Comparison of ENCODE assay signal across 12 cellular contexts in the genomic region with DNA sequence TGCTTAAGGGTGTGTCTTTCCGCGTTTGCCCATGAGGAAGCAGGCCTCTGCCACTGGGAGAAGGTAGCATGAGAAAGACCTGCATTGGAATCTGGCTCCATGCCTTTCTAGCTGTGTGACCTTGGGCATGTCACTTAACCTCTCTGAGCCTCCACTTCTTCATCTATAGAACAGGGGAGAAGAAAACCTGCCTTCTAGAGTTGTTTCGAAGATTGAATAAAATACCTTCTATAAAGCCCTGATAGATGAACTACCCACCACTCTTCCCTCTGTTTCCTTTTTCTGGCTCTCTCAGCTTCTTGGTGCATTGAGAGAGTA. TPM values are rescaled to one million over a fixed set of nuclear protein-coding genes. Genes with fewer than 3 reads are reported as not detected.
"Had no signal": no experiment of that assay in that cellular context is flagged by ENCODE, and none has a peak within 500 bp of the region (broad histone marks: within the 10 kb centered on the region; RNA-seq: fewer than 3 reads in every experiment).

No MANE protein-coding gene starts in this region.

RNA-seq across cellular contexts. Expression of a gene that starts 59.2 kb away (rescaled TPM):
- total RNA-seq: activated CD4-positive, alpha-beta memory T cell treated with anti-CD3 and anti-CD28 coated beads, Interleukin-2, amount 10 ng/mL, durations not matched to agents 7 days and 5 days; activated CD4-positive, alpha-beta T cell treated with anti-CD3 and anti-CD28 coated beads for 36 hours; activated CD4-positive, alpha-beta T cell treated with anti-CD3 and anti-CD28 coated beads, Interleukin-2, amount 10 ng/mL, durations not matched to agents 7 days and 5 days; activated CD8-positive, alpha-beta memory T cell treated with anti-CD3 and anti-CD28 coated beads, Interleukin-2, amount 10 ng/mL, durations not matched to agents 7 days and 5 days; activated CD8-positive, alpha-beta T cell treated with anti-CD3 and anti-CD28 coated beads, Interleukin-2, amount 10 ng/mL, durations not matched to agents 7 days and 5 days; activated naive CD8-positive, alpha-beta T cell treated with anti-CD3 and anti-CD28 coated beads, Interleukin-2, amount 10 ng/mL, durations not matched to agents 7 days and 5 days; activated T-helper 2 cell treated with anti-CD3 and anti-CD28 coated beads, Interferon-gamma antibody, Interleukin-2, Interleukin-4, amounts not matched to agents 10 μg/mL and 5 μg/mL and 100 μg/mL, durations not matched to agents 14 hours and 24 hours and 36 hours; ascending aorta; bronchial epithelial cell; cardiac muscle cell; WTC11 had no signal
- polyA plus RNA-seq: adipose tissue, cardiac muscle cell had no signal
